25 cellular contexts compared by ENCODE assay signal in genomic region chr2:237323656-237324055, GRCh38.
DNase-seq lines count a peak whose midpoint lies in the region; TF ChIP-seq lines count a peak whose summit lies in the region.
"Had no signal": no experiment of that assay in that cellular context is flagged by ENCODE, and none has a peak within 500 bp of the region (broad histone marks: within the 10 kb centered on the region; RNA-seq: fewer than 3 reads in every experiment).

No MANE protein-coding gene starts in this region.

- peak overlapping the region; percentile 78 for H3K27ac Mint-ChIP-seq in HFFc6
- H3K27ac Mint-ChIP-seq: activated naive CD4-positive, alpha-beta T cell treated with anti-CD3 and anti-CD28 coated beads, Interleukin-2, amount 50 U/mL, for 72 hours; CD14-positive monocyte had no signal

- WGBS in esophagus, 2 donors: 70 to 72% methylated on average over 8 of the region's 8 CpGs
- WGBS in stomach, 5 donors: 79 to 91% (median 87%) methylated on average over 8 of the region's 8 CpGs

- no peak for TF ChIP-seq POLR2A in stomach (IDR thresholded peaks at IDR 0.05)

- no peak for TF ChIP-seq CTCF in HFFc6 (IDR thresholded peaks at IDR 0.05)
- TF ChIP-seq CTCF in stomach (IDR thresholded peaks at IDR 0.05): no peak

- no peak for DNase-seq in HFFc6
- DNase-seq in stomach: no peak
- DNase-seq in activated CD4-positive, CD25-positive, alpha-beta regulatory T cell (lab: John Stamatoyannopoulos, UW): no peak
- DNase-seq in NCI-H146 (lab: John Stamatoyannopoulos, UW): no peak
- no peak for DNase-seq in NOMO-1 treated with dmso at 0.1 percent for 144 hours (lab: John Stamatoyannopoulos, UW; ENCODE audit: unreplicated experiment)
- no peak for DNase-seq in dermis blood vessel endothelial cell
- DNase-seq: aorta; Calu3; central memory CD4-positive, alpha-beta T cell; foreskin melanocyte; GOT3; Karpas-422; NCI-H187 treated with DMSO at 0.1 percent for 48 hours; NCI-H69; psoas muscle; small intestine; testis had no signal

- TF ChIP-seq EP300 in stomach (IDR thresholded peaks at IDR 0.05): no peak

- H3K4me1 ChIP-seq in esophagus (ENCODE audit: control insufficient read depth in 2 of 2, insufficient read depth in 2 of 2, low read length in 1 of 2): peaks cover 0 to 6% of the 10 kb centered on the region in 2 donors
- peaks cover 99% of the 10 kb centered on the region for H3K4me1 ChIP-seq in muscle layer of colon (ENCODE audit: insufficient read depth, low read length)
- peaks cover 4 to 91% (median 35%) of the 10 kb centered on the region in 4 donors for H3K4me1 ChIP-seq in stomach

- H3K27me3 ChIP-seq in esophagus (ENCODE audit: control insufficient read depth in 1 of 2, insufficient read depth in 2 of 2, low read length in 2 of 2) (no peaks in the 10 kb centered on the region), muscle layer of colon (ENCODE audit: control insufficient read depth in 1 of 2, insufficient read depth in 2 of 2, low read length in 2 of 2) (no peaks in the 10 kb centered on the region), stomach (no peaks in the 10 kb centered on the region)
- H3K27me3 ChIP-seq: neutrophil, testis had no signal

- H3K4me3 ChIP-seq in esophagus (ENCODE audit: low read depth in 1 of 2, low read length in 2 of 2): no peak overlapping the region
- peak overlapping the region in 1 of 2 donors; percentile 5 for H3K4me3 ChIP-seq in muscle layer of colon (ENCODE audit: low read depth in 1 of 2, low read length in 2 of 2)
- no peak overlapping the region for H3K4me3 ChIP-seq in stomach
- H3K4me3 ChIP-seq: GM12878, lung, psoas muscle, testis had no signal

- H3K36me3 Mint-ChIP-seq in HFFc6 (ENCODE audit: low read depth): peaks cover 62% of the 10 kb centered on the region
- H3K36me3 Mint-ChIP-seq: activated naive CD4-positive, alpha-beta T cell treated with anti-CD3 and anti-CD28 coated beads, Interleukin-2, amount 50 U/mL, for 72 hours; CD14-positive monocyte had no signal

- H3K36me3 ChIP-seq in esophagus (ENCODE audit: control insufficient read depth in 2 of 2, insufficient read depth in 2 of 2, low read length in 1 of 2): no peaks in the 10 kb centered on the region
- H3K36me3 ChIP-seq in muscle layer of colon (ENCODE audit: insufficient read depth, low read length): peaks cover 39% of the 10 kb centered on the region
- peaks cover 0 to 5% (median 0%) of the 10 kb centered on the region in 4 donors for H3K36me3 ChIP-seq in stomach
- H3K36me3 ChIP-seq: neutrophil had no signal

- H3K4me1 Mint-ChIP-seq in HFFc6 (ENCODE audit: low read depth): peaks cover 82% of the 10 kb centered on the region
- H3K4me1 Mint-ChIP-seq: CD14-positive monocyte had no signal

- H3K27ac ChIP-seq in esophagus (ENCODE audit: low read depth in 2 of 2, low read length in 1 of 2) (peak overlapping the region; percentile 25 to 40), muscle layer of colon (ENCODE audit: low read depth, low read length) (peak overlapping the region; percentile 95), stomach (peak overlapping the region in 4 of 5 donors; percentile 55 to 91 (median 74))
- H3K27ac ChIP-seq: epithelial cell of prostate, neutrophil, psoas muscle had no signal

- no peak overlapping the region; the same call in 1 of the 2 replicates for H3K4me3 Mint-ChIP-seq in HFFc6
- H3K4me3 Mint-ChIP-seq: CD14-positive monocyte had no signal

- H3K9me3 ChIP-seq in esophagus (ENCODE audit: control insufficient read depth in 2 of 2, insufficient read depth in 1 of 2, low read depth in 1 of 2, low read length in 1 of 2) (no peaks in the 10 kb centered on the region), muscle layer of colon (ENCODE audit: low read length) (no peaks in the 10 kb centered on the region), stomach (no peaks in the 10 kb centered on the region)
- H3K9me3 ChIP-seq: neutrophil, psoas muscle, testis had no signal

- intact Hi-C loops in stomach (cut with DNase I; ENCODE audit: low total_unique reads): no loop called here

- H3K27me3 Mint-ChIP-seq in HFFc6 (ENCODE audit: insufficient read depth): peaks cover 27% of the 10 kb centered on the region

- H3K9me3 Mint-ChIP-seq in HFFc6: no peaks in the 10 kb centered on the region
- H3K9me3 Mint-ChIP-seq: activated naive CD4-positive, alpha-beta T cell treated with anti-CD3 and anti-CD28 coated beads, Interleukin-2, amount 50 U/mL, for 72 hours; CD14-positive monocyte had no signal

- H3K9ac ChIP-seq in muscle layer of colon (ENCODE audit: low read length): no peak overlapping the region

Comparison
In these comparisons a context has a peak if more than half of its experiments do, and no peak if none do; other contexts are left out.
1. H3K27ac ChIP-seq: peak in every context shown above with its lines; median percentile 95 in muscle layer of colon; 74 in stomach; 32 in esophagus.